41 cellular contexts compared by ENCODE assay signal in the genomic region with DNA sequence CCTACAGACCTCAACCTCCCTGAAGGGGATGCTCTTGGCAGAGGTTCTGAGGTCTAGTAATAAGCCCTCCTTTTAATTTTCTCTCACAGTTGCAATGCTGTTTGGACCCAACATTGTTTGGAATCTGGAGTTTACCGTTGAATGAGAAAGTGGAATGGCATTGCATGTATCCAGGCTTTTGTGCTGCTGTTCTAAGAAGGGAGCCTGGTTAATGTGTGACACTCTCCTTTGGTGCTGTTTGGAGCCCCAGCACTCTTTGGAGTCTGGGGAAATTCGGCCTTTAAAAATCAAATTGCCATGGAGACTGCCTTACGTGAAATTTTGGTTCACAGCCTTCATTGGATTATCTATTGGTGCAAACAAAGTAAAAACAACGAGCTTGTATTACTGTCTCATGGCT. TPM values are rescaled to one million over a fixed set of nuclear protein-coding genes. Genes with fewer than 3 reads are reported as not detected.
"Had no signal": no experiment of that assay in that cellular context is flagged by ENCODE, and none has a peak within 500 bp of the region (broad histone marks: within the 10 kb centered on the region; RNA-seq: fewer than 3 reads in every experiment).

No MANE protein-coding gene starts in this region.

- H3K36me3 ChIP-seq: brain microvascular endothelial cell, cardiac muscle cell had no signal

- H3K36me3 Mint-ChIP-seq: activated CD4-positive, alpha-beta memory T cell treated with anti-CD3 and anti-CD28 coated beads for 36 hours; activated naive CD4-positive, alpha-beta T cell treated with anti-CD3 and anti-CD28 coated beads, Interleukin-2, amount 10 ng/mL, durations not matched to agents 7 days and 5 days; activated naive CD8-positive, alpha-beta T cell had no signal

- H3K9me3 ChIP-seq: body of pancreas had no signal

- H3K4me1 Mint-ChIP-seq: activated B cell treated with CpG ODN at 0.5 μM for 24 hours; activated CD4-positive, alpha-beta T cell treated with anti-CD3 and anti-CD28 coated beads, Interleukin-2, amount 10 ng/mL, durations not matched to agents 24 days and 14 days; activated naive CD4-positive, alpha-beta T cell treated with anti-CD3 and anti-CD28 coated beads, Interleukin-2, amount 10 ng/mL, durations not matched to agents 7 days and 5 days; activated naive CD4-positive, alpha-beta T cell treated with anti-CD3 and anti-CD28 coated beads, Interleukin-2, amount 50 U/mL, for 24 hours; activated naive CD8-positive, alpha-beta T cell treated with anti-CD3 and anti-CD28 coated beads, Interleukin-2, amount 10 ng/mL, durations not matched to agents 7 days and 5 days; activated naive CD8-positive, alpha-beta T cell treated with anti-CD3 and anti-CD28 coated beads, Interleukin-2, amount 50 U/mL, for 24 hours; activated T-helper 17 cell treated with anti-CD3 and anti-CD28 coated beads, Interleukin-2, amount 50 U/mL, for 72 hours; central memory CD8-positive, alpha-beta T cell had no signal

- H3K27ac Mint-ChIP-seq: activated B cell treated with CpG ODN at 0.5 μM for 24 hours; activated CD4-positive, alpha-beta memory T cell treated with anti-CD3 and anti-CD28 coated beads for 36 hours; activated CD4-positive, alpha-beta T cell treated with anti-CD3 and anti-CD28 coated beads, Interleukin-2, amount 10 ng/mL, durations not matched to agents 24 days and 14 days; activated CD8-positive, alpha-beta T cell treated with anti-CD3 and anti-CD28 coated beads for 36 hours; activated naive CD4-positive, alpha-beta T cell treated with anti-CD3 and anti-CD28 coated beads, Interleukin-2, amount 10 ng/mL, durations not matched to agents 7 days and 5 days; activated naive CD4-positive, alpha-beta T cell treated with anti-CD3 and anti-CD28 coated beads, Interleukin-2, amount 50 U/mL, for 24 hours; activated naive CD8-positive, alpha-beta T cell; activated naive CD8-positive, alpha-beta T cell treated with anti-CD3 and anti-CD28 coated beads, Interleukin-2, amount 10 ng/mL, durations not matched to agents 7 days and 5 days; activated naive CD8-positive, alpha-beta T cell treated with anti-CD3 and anti-CD28 coated beads, Interleukin-2, amount 50 U/mL, for 24 hours; activated T-helper 1 cell treated with anti-CD3 and anti-CD28 coated beads, Interleukin-12 subunit alpha, Interleukin-12 subunit beta, Interleukin-2, Interleukin-4 antibody, amounts not matched to agents 30 ng/mL and 10 ng/mL and 1 ng/mL, durations not matched to agents 14 hours and 24 hours and 36 hours; activated T-helper 17 cell treated with anti-CD3 and anti-CD28 coated beads, Interleukin-2, amount 50 U/mL, for 72 hours; T-helper 1 cell treated with Interleukin-12 subunit alpha and Interleukin-12 subunit beta and Interleukin-4 antibody, amounts not matched to agents 30 μg/mL and 1 μg/mL, for 36 hours; T-helper 2 cell treated with Interferon-gamma antibody and Interleukin-4, amounts not matched to agents 5 μg/mL and 100 μg/mL, for 36 hours had no signal

- ATAC-seq: activated CD8-positive, alpha-beta T cell treated with anti-CD3 and anti-CD28 coated beads for 36 hours; activated naive CD8-positive, alpha-beta T cell treated with anti-CD3 and anti-CD28 coated beads, Interleukin-2, amount 50 U/mL, for 24 hours; activated T-cell treated with anti-CD3 and anti-CD28 coated beads, Interleukin-2, amount 50 U/mL, for 4 hours; activated T-cell treated with anti-CD3 and anti-CD28 coated beads, Interleukin-2, amount 50 U/mL, for 72 hours; activated T-helper 17 cell treated with anti-CD3 and anti-CD28 coated beads, Interleukin-2, amount 50 U/mL, for 72 hours; body of pancreas had no signal

- H3K4me3 ChIP-seq: body of pancreas, cardiac muscle cell had no signal

- H3K4me3 Mint-ChIP-seq: activated B cell treated with CpG ODN at 0.5 μM for 24 hours; activated CD4-positive, alpha-beta memory T cell treated with anti-CD3 and anti-CD28 coated beads for 36 hours; activated CD4-positive, alpha-beta T cell treated with anti-CD3 and anti-CD28 coated beads, Interleukin-2, amount 10 ng/mL, durations not matched to agents 24 days and 14 days; activated CD8-positive, alpha-beta T cell treated with anti-CD3 and anti-CD28 coated beads for 36 hours; activated naive CD4-positive, alpha-beta T cell treated with anti-CD3 and anti-CD28 coated beads, Interleukin-2, amount 10 ng/mL, durations not matched to agents 7 days and 5 days; activated naive CD4-positive, alpha-beta T cell treated with anti-CD3 and anti-CD28 coated beads, Interleukin-2, amount 50 U/mL, for 24 hours; activated naive CD8-positive, alpha-beta T cell; activated naive CD8-positive, alpha-beta T cell treated with anti-CD3 and anti-CD28 coated beads, Interleukin-2, amount 10 ng/mL, durations not matched to agents 7 days and 5 days; activated naive CD8-positive, alpha-beta T cell treated with anti-CD3 and anti-CD28 coated beads, Interleukin-2, amount 50 U/mL, for 24 hours; activated T-cell treated with anti-CD3 and anti-CD28 coated beads, Interleukin-2, amount 50 U/mL, for 4 hours; activated T-cell treated with anti-CD3 and anti-CD28 coated beads, Interleukin-2, amount 50 U/mL, for 72 hours; activated T-helper 1 cell treated with anti-CD3 and anti-CD28 coated beads, Interleukin-12 subunit alpha, Interleukin-12 subunit beta, Interleukin-2, Interleukin-4 antibody, amounts not matched to agents 30 ng/mL and 10 ng/mL and 1 ng/mL, durations not matched to agents 14 hours and 24 hours and 36 hours; activated T-helper 17 cell treated with anti-CD3 and anti-CD28 coated beads, Interleukin-2, amount 50 U/mL, for 72 hours; central memory CD8-positive, alpha-beta T cell; T-helper 1 cell treated with Interleukin-12 subunit alpha and Interleukin-12 subunit beta and Interleukin-4 antibody, amounts not matched to agents 30 μg/mL and 1 μg/mL, for 36 hours; T-helper 2 cell treated with Interferon-gamma antibody and Interleukin-4, amounts not matched to agents 5 μg/mL and 100 μg/mL, for 36 hours had no signal

- H3K27ac ChIP-seq: body of pancreas, brain microvascular endothelial cell, cardiac muscle cell, VCaP had no signal

- H3K4me1 ChIP-seq: body of pancreas had no signal

- DNase-seq: activated B cell treated with CpG ODN at 0.5 μM for 24 hours; activated CD4-positive, alpha-beta memory T cell treated with anti-CD3 and anti-CD28 coated beads for 36 hours; activated CD4-positive, alpha-beta T cell treated with anti-CD3 and anti-CD28 coated beads for 4 hours; activated CD4-positive, alpha-beta T cell treated with anti-CD3 and anti-CD28 coated beads, Interleukin-2, amount 10 ng/mL, durations not matched to agents 24 days and 14 days; activated CD4-positive, alpha-beta T cell treated with anti-CD3 and anti-CD28 coated beads, Interleukin-2, amount 50 U/mL, for 1 hour; activated CD4-positive, alpha-beta T cell treated with anti-CD3 and anti-CD28 coated beads, Interleukin-2, amount 50 U/mL, for 4 hours; activated CD4-positive, CD25-positive, alpha-beta regulatory T cell treated with anti-CD3 and anti-CD28 coated beads, Interleukin-2, amount 50 U/mL, for 72 hours; activated CD8-positive, alpha-beta memory T cell treated with anti-CD3 and anti-CD28 coated beads, Interleukin-2, amount 50 U/mL, for 4 hours; activated CD8-positive, alpha-beta T cell treated with anti-CD3 and anti-CD28 coated beads for 36 hours; activated effector memory CD4-positive, alpha-beta T cell treated with anti-CD3 and anti-CD28 coated beads, Interleukin-2, amount 50 U/mL, for 16 hours; activated gamma-delta T cell treated with Interleukin-2 at 50 U/mL for 16 hours; activated naive CD4-positive, alpha-beta T cell; activated naive CD4-positive, alpha-beta T cell treated with anti-CD3 and anti-CD28 coated beads, Interleukin-2, amount 10 ng/mL, durations not matched to agents 7 days and 5 days; activated naive CD8-positive, alpha-beta T cell treated with anti-CD3 and anti-CD28 coated beads, Interleukin-2, amount 10 ng/mL, durations not matched to agents 7 days and 5 days; activated naive CD8-positive, alpha-beta T cell treated with anti-CD3 and anti-CD28 coated beads, Interleukin-2, amount 50 U/mL, for 24 hours; activated T-cell treated with anti-CD3 and anti-CD28 coated beads for 4 hours; activated T-cell treated with anti-CD3 and anti-CD28 coated beads, Interleukin-2, amount 50 U/mL, for 1 hour; activated T-cell treated with anti-CD3 and anti-CD28 coated beads, Interleukin-2, amount 50 U/mL, for 4 hours; activated T-cell treated with anti-CD3 and anti-CD28 coated beads, Interleukin-2, amount 50 U/mL, for 72 hours; amygdala; anterior cingulate cortex; body of pancreas; brain microvascular endothelial cell; caudate nucleus; cerebellar nuclear complex; SW 1271; T-helper 1 cell; T-helper 2 cell; T-helper 9 cell had no signal

- H3K27me3 ChIP-seq: body of pancreas, brain microvascular endothelial cell, cardiac muscle cell had no signal

RNA-seq across cellular contexts. Expression of gene TMEM61, which starts 23.7 kb away (rescaled TPM):
- total RNA-seq: activated B cell treated with CpG ODN at 0.5 μM for 24 hours; activated CD4-positive, alpha-beta memory T cell treated with anti-CD3 and anti-CD28 coated beads for 36 hours; activated CD4-positive, alpha-beta T cell treated with anti-CD3 and anti-CD28 coated beads, Interleukin-2, amount 10 ng/mL, durations not matched to agents 24 days and 14 days; activated CD8-positive, alpha-beta memory T cell treated with anti-CD3 and anti-CD28 coated beads for 36 hours; activated CD8-positive, alpha-beta T cell treated with anti-CD3 and anti-CD28 coated beads for 36 hours; activated naive CD8-positive, alpha-beta T cell treated with anti-CD3 and anti-CD28 coated beads, Interleukin-2, amount 10 ng/mL, durations not matched to agents 7 days and 5 days; activated T-cell treated with anti-CD3 and anti-CD28 coated beads, Interleukin-2, amount 50 U/mL, for 72 hours; activated T-helper 1 cell treated with anti-CD3 and anti-CD28 coated beads, Interleukin-12 subunit alpha, Interleukin-12 subunit beta, Interleukin-2, Interleukin-4 antibody, amounts not matched to agents 30 ng/mL and 10 ng/mL and 1 ng/mL, durations not matched to agents 14 hours and 24 hours and 36 hours; activated T-helper 17 cell treated with anti-CD3 and anti-CD28 coated beads, Interleukin-2, amount 50 U/mL, for 72 hours; astrocyte; cardiac muscle cell had no signal

RNA-seq across cellular contexts. Expression of gene BSND, which starts 42.0 kb away (rescaled TPM):
- total RNA-seq: activated B cell treated with CpG ODN at 0.5 μM for 24 hours; activated CD4-positive, alpha-beta memory T cell treated with anti-CD3 and anti-CD28 coated beads for 36 hours; activated CD4-positive, alpha-beta T cell treated with anti-CD3 and anti-CD28 coated beads, Interleukin-2, amount 10 ng/mL, durations not matched to agents 24 days and 14 days; activated CD8-positive, alpha-beta memory T cell treated with anti-CD3 and anti-CD28 coated beads for 36 hours; activated CD8-positive, alpha-beta T cell treated with anti-CD3 and anti-CD28 coated beads for 36 hours; activated naive CD8-positive, alpha-beta T cell treated with anti-CD3 and anti-CD28 coated beads, Interleukin-2, amount 10 ng/mL, durations not matched to agents 7 days and 5 days; activated T-cell treated with anti-CD3 and anti-CD28 coated beads, Interleukin-2, amount 50 U/mL, for 4 hours; activated T-cell treated with anti-CD3 and anti-CD28 coated beads, Interleukin-2, amount 50 U/mL, for 72 hours; activated T-helper 1 cell treated with anti-CD3 and anti-CD28 coated beads, Interleukin-12 subunit alpha, Interleukin-12 subunit beta, Interleukin-2, Interleukin-4 antibody, amounts not matched to agents 30 ng/mL and 10 ng/mL and 1 ng/mL, durations not matched to agents 14 hours and 24 hours and 36 hours; astrocyte; body of pancreas; bronchial epithelial cell; cardiac muscle cell had no signal
